ENCODE assay signal across 8 cellular contexts in genomic region chr5:98927988-98928801, GRCh38. TPM values are rescaled to one million over a fixed set of nuclear protein-coding genes. Genes with fewer than 3 reads are reported as not detected.
DNase-seq lines count a peak whose midpoint lies in the region; ATAC-seq lines count a peak whose summit lies in the region.

No MANE protein-coding gene starts in this region.

- peaks cover 9 to 21% of the 10 kb centered on the region in 2 donors for H3K4me1 ChIP-seq in muscle layer of duodenum (ENCODE audit: control insufficient read depth in 1 of 2, insufficient read depth in 2 of 2, low read length in 2 of 2)

- no peaks in the 10 kb centered on the region for H3K27me3 ChIP-seq in muscle layer of duodenum (ENCODE audit: low read depth, low read length)

- H3K4me3 ChIP-seq in muscle layer of duodenum (ENCODE audit: low read depth in 1 of 2, low read length in 2 of 2): peak overlapping the region; percentile 69 to 94

- peak; percentile 16 to 41 for DNase-seq in activated CD4-positive, alpha-beta T cell treated with anti-CD3 and anti-CD28 coated beads for 24 hours (ENCODE audit: low read depth in 2 of 2)
- no peak for DNase-seq in activated CD4-positive, alpha-beta T cell treated with anti-CD3 and anti-CD28 coated beads for 1 hour
- peak; percentile 5 for DNase-seq in NCI-H510A treated with DMSO at 0.1 percent for 48 hours (lab: John Stamatoyannopoulos, UW)
- peak; percentile 41 for DNase-seq in activated T-cell treated with anti-CD3 and anti-CD28 coated beads for 48 hours (ENCODE audit: low read depth)
- peak; percentile 18 to 72 (median 51) for DNase-seq in stimulated activated naive CD4-positive, alpha-beta T cell (lab: John Stamatoyannopoulos, UW)

- peak overlapping the region; percentile 95 for H3K27ac ChIP-seq in muscle layer of duodenum (ENCODE audit: low read length)

- peaks cover 6 to 26% of the 10 kb centered on the region in 2 donors for H3K36me3 ChIP-seq in muscle layer of duodenum (ENCODE audit: control insufficient read depth in 1 of 2, insufficient read depth in 2 of 2, low read length in 2 of 2)

- peak; percentile 32 for ATAC-seq in HG02970 (IDR thresholded peaks at IDR 0.05; ENCODE audit: low FRiP score, unreplicated experiment)
- ATAC-seq in esophagus mucosa: peak; percentile 44

- H3K9me3 ChIP-seq in muscle layer of duodenum (ENCODE audit: control insufficient read depth in 1 of 2, low read length in 2 of 2): no peaks in the 10 kb centered on the region

RNA-seq across cellular contexts. Expression of gene CHD1, which starts 0.6 kb away (rescaled TPM):
- 21.7 TPM for total RNA-seq in esophagus mucosa
